Comparison of ENCODE assay signal across 15 cellular contexts in genomic region chr2:105889046-105889445, GRCh38.
DNase-seq lines count a peak whose midpoint lies in the region; ATAC-seq and TF ChIP-seq lines count a peak whose summit lies in the region.
"Had no signal": no experiment of that assay in that cellular context is flagged by ENCODE, and none has a peak within 500 bp of the region (broad histone marks: within the 10 kb centered on the region; RNA-seq: fewer than 3 reads in every experiment).

No MANE protein-coding gene starts in this region.

- no peak for TF ChIP-seq POLR2A in breast epithelium (IDR thresholded peaks at IDR 0.05)

- POLR2A ChIA-PET in CD4-positive, alpha-beta T cell (lab: Charles Lee): interaction anchor here (0.9 kb wide), 1 partner anchor 41 kb away, joined by 3 read pairs; no protein-coding TSS in a partner anchor
- POLR2A ChIA-PET in PC-3 (lab: Charles Lee; ENCODE audit: unreplicated experiment): no interaction called here

- peak overlapping the region; percentile 67 for H3K27ac Mint-ChIP-seq in CD4-positive, alpha-beta T cell

- peaks cover 68% of the 10 kb centered on the region for H3K4me1 Mint-ChIP-seq in CD4-positive, alpha-beta T cell (ENCODE audit: low read depth)

- ATAC-seq in Right ventricle myocardium inferior: peak; percentile 21
- ATAC-seq in CD4-positive, alpha-beta T cell (ENCODE audit: poor library complexity): no peak
- ATAC-seq in PC-3: no peak
- no peak for ATAC-seq in HG03280 (IDR thresholded peaks at IDR 0.05; ENCODE audit: unreplicated experiment)

- H3K79me2 ChIP-seq in PC-3 (ENCODE audit: low read length): peaks cover 8% of the 10 kb centered on the region; the same call in 1 of the 2 replicates

- BruUV-seq in PC-3 (replicated peaks; lab: Mats Ljungman, UMichigan): no TSS peak

- H3K4me3 Mint-ChIP-seq in CD4-positive, alpha-beta T cell: no peak overlapping the region

- H3K27ac ChIP-seq in right atrium auricular region (no peak overlapping the region), PC-3 (ENCODE audit: low read length) (no peak overlapping the region), coronary artery (peak overlapping the region; percentile 49 to 66), breast epithelium (no peak overlapping the region)
- H3K27ac ChIP-seq in CD4-positive, alpha-beta T cell (ENCODE audit: low read depth, low read length): no peak overlapping the region

- H3K9me3 ChIP-seq in right atrium auricular region (no peaks in the 10 kb centered on the region), PC-3 (ENCODE audit: low read length) (no peaks in the 10 kb centered on the region), breast epithelium (peaks cover 7% of the 10 kb centered on the region in 2 donors)
- H3K9me3 ChIP-seq in CD4-positive, alpha-beta T cell (ENCODE audit: control insufficient read depth, low read length): no peaks in the 10 kb centered on the region

- CTCF ChIA-PET in CD4-positive, alpha-beta T cell (lab: Charles Lee): no interaction called here
- CTCF ChIA-PET in PC-3 (lab: Charles Lee): interaction anchor here (0.7 kb wide), 1 partner anchor 709 kb away, joined by 11 read pairs; no protein-coding TSS in a partner anchor

- peaks cover 84% of the 10 kb centered on the region for H3K36me3 Mint-ChIP-seq in CD4-positive, alpha-beta T cell (ENCODE audit: low read depth)

- H2AFZ ChIP-seq in PC-3 (ENCODE audit: low read length): no peak overlapping the region

- H3K9ac ChIP-seq in PC-3 (ENCODE audit: low read length): no peak overlapping the region

- intact Hi-C loops in Right ventricle myocardium inferior (cut with DNase I) (loop anchor here (5.0 to 10.0 kb wide), 2 partner anchors 67 to 144 kb away; partner anchors contain the start of gene NCK2), PC-3 (cut with micrococcal nuclease) (no loop called here), breast epithelium (cut with DNase I; ENCODE audit: low total_unique reads) (no loop called here)
- intact Hi-C loops in CD4-positive, alpha-beta T cell (cut with DNase I, micrococcal nuclease): no loop called here

- H3K4me1 ChIP-seq in right atrium auricular region (peaks cover 0 to 42% of the 10 kb centered on the region in 2 donors), PC-3 (ENCODE audit: insufficient read depth, low read length) (no peaks in the 10 kb centered on the region), breast epithelium (no peaks in the 10 kb centered on the region)

- DNase-seq in Right ventricle myocardium inferior (ENCODE audit: missing footprints) (no peak), right atrium auricular region (ENCODE audit: low spot score) (no peak), PC-3 (no peak), coronary artery (ENCODE audit: low spot score) (peak; percentile 69), putamen (ENCODE audit: low spot score) (no peak), breast epithelium (ENCODE audit: low spot score in 2 of 2) (no peak)
- no peak for DNase-seq in CD4-positive, alpha-beta T cell
- DNase-seq: DMS79 treated with DMSO at 0.1 percent for 48 hours, GOT3, NCI-H1417 treated with DMSO at 0.1 percent for 48 hours, NCI-H2029, NCI-H510A, NCI-H774 had no signal

- H3K27me3 Mint-ChIP-seq in CD4-positive, alpha-beta T cell: no peaks in the 10 kb centered on the region

- no peaks in the 10 kb centered on the region for H3K9me2 ChIP-seq in PC-3 (replicated peaks; ENCODE audit: low read length)

- no peaks in the 10 kb centered on the region for H4K20me1 ChIP-seq in PC-3 (ENCODE audit: low read length)

- TF ChIP-seq CTCF in right atrium auricular region (IDR thresholded peaks at IDR 0.05): no peak
- no peak for TF ChIP-seq CTCF in CD4-positive, alpha-beta T cell (IDR thresholded peaks at IDR 0.05)
- TF ChIP-seq CTCF in PC-3 (conservative IDR thresholded peaks at IDR 0.05; ENCODE audit: low read depth, low read length): 0 out of 2 replicates have a peak, but pooled peaks have one; percentile 10
- TF ChIP-seq CTCF in coronary artery (IDR thresholded peaks at IDR 0.05): no peak
- no peak for TF ChIP-seq CTCF in breast epithelium (IDR thresholded peaks at IDR 0.05)

- H3K4me2 ChIP-seq in PC-3 (ENCODE audit: low read length): no peak overlapping the region

- peaks cover 2% of the 10 kb centered on the region for H3K9me3 Mint-ChIP-seq in CD4-positive, alpha-beta T cell

- H3F3A ChIP-seq in PC-3 (ENCODE audit: low read length, unreplicated experiment): no peaks in the 10 kb centered on the region

- H3K27me3 ChIP-seq in right atrium auricular region (no peaks in the 10 kb centered on the region), PC-3 (ENCODE audit: low read length) (no peaks in the 10 kb centered on the region), breast epithelium (no peaks in the 10 kb centered on the region)
- H3K27me3 ChIP-seq in CD4-positive, alpha-beta T cell (ENCODE audit: control insufficient read depth, insufficient read depth, low read length): no peaks in the 10 kb centered on the region

- peaks cover 11% of the 10 kb centered on the region for H3K36me3 ChIP-seq in right atrium auricular region
- no peaks in the 10 kb centered on the region for H3K36me3 ChIP-seq in PC-3 (ENCODE audit: low read depth, low read length)
- no peaks in the 10 kb centered on the region for H3K36me3 ChIP-seq in breast epithelium

- H3K4me3 ChIP-seq in right atrium auricular region (no peak overlapping the region), PC-3 (ENCODE audit: low read length) (no peak overlapping the region), coronary artery (no peak overlapping the region), breast epithelium (no peak overlapping the region)
- H3K4me3 ChIP-seq: GM12878 had no signal

Comparison
In these comparisons a context has a peak if more than half of its experiments do, and no peak if none do; other contexts are left out.
1. H3K27ac ChIP-seq: peak in coronary artery (2 of 2); none in right atrium auricular region (0 of 2), CD4-positive, alpha-beta T cell (single experiment), PC-3 (single experiment) and breast epithelium (0 of 2).